In the genomic region with DNA sequence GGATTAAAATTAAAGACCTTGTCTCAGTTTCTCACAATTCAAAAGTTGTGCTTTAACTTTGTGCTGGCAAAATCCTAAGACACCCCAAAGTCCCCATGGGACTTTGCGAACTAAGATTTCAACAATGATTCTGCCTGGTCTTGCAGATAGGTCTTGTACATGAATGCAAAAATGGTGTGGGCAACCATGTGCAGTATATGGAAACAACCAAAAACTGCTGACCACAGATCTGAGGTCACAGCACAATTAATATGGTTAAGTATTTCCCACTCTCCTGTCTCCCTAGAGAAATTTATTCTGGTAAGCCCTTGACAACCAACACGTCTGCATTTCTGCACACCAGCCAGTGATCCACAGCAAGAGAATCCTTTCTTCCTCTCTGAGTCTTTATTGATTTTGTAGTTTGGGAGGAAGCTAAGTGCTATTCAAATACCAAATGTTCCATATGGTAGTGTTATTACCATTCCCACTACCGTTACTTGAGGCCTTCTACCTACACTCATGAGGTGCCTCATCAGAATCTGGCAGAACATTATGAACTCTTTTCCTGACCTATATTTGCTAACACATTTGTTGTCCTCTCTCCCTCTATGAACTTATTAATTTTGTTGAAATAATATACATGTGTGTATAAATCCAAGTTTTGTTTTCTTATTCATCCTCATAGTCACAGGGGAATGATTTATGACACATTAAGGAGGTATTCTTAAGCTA, we compare ENCODE assay signal across 3 cellular contexts.
A peak's percentile ranks its signal among the peaks of the same experiment; 100 is the strongest.
TF ChIP-seq lines count a peak whose summit lies in the region.

No MANE protein-coding gene starts in this region.

TF ChIP-seq in liver, 16 proteins besides CTCF, POLR2A, EP300 and RAD21:
- TF ChIP-seq JUND (IDR thresholded peaks at IDR 0.05), result no peak
- no peak for TF ChIP-seq NR2F2 (IDR thresholded peaks at IDR 0.05)

TF ChIP-seq in HepG2, 621 proteins besides CTCF, POLR2A, EP300 and RAD21:
- TF ChIP-seq ZFP36 (IDR thresholded peaks at IDR 0.05; ENCODE audit: borderline replicate concordance, low read depth, low read length, partially characterized antibody) (no peak), STAT5B (CRISPR knock-in tag; IDR thresholded peaks at IDR 0.05) (no peak), ZFP37 (CRISPR knock-in tag; IDR thresholded peaks at IDR 0.05; ENCODE audit: borderline replicate concordance) (no peak), FOXK2 (IDR thresholded peaks at IDR 0.05) (no peak), TGIF2 (CRISPR knock-in tag; IDR thresholded peaks at IDR 0.05) (no peak), HCFC1 (IDR thresholded peaks at IDR 0.05; ENCODE audit: low read depth, low read length) (no peak), AHR (CRISPR knock-in tag; IDR thresholded peaks at IDR 0.05) (no peak), NFYC (CRISPR knock-in tag; IDR thresholded peaks at IDR 0.05) (no peak), GATAD1 (CRISPR knock-in tag; IDR thresholded peaks at IDR 0.05) (no peak), NBN (conservative IDR thresholded peaks at IDR 0.05) (no peak), GLI4 (CRISPR knock-in tag; IDR thresholded peaks at IDR 0.05; ENCODE audit: borderline replicate concordance) (no peak), PHF20 (CRISPR knock-in tag; IDR thresholded peaks at IDR 0.05) (no peak), NR2F1 (CRISPR knock-in tag; IDR thresholded peaks at IDR 0.05) (no peak), SYNCRIP (IDR thresholded peaks at IDR 0.05; ENCODE audit: insufficient read depth, low read depth, low read length) (no peak)

TF ChIP-seq in GM12878, 131 proteins besides CTCF, POLR2A, EP300 and RAD21:
- no peak for TF ChIP-seq ASH2L (IDR thresholded peaks at IDR 0.05; ENCODE audit: borderline replicate concordance, low read depth)
- no peak for TF ChIP-seq TCF12 (IDR thresholded peaks at IDR 0.05; ENCODE audit: low read depth, low read length)
- TF ChIP-seq TCF7 (IDR thresholded peaks at IDR 0.05; ENCODE audit: borderline replicate concordance), result no peak
- no peak for TF ChIP-seq FOXK2 (IDR thresholded peaks at IDR 0.05)
- no peak for TF ChIP-seq KLF5 (IDR thresholded peaks at IDR 0.05; ENCODE audit: partially characterized antibody)
- TF ChIP-seq, protein P1, sequence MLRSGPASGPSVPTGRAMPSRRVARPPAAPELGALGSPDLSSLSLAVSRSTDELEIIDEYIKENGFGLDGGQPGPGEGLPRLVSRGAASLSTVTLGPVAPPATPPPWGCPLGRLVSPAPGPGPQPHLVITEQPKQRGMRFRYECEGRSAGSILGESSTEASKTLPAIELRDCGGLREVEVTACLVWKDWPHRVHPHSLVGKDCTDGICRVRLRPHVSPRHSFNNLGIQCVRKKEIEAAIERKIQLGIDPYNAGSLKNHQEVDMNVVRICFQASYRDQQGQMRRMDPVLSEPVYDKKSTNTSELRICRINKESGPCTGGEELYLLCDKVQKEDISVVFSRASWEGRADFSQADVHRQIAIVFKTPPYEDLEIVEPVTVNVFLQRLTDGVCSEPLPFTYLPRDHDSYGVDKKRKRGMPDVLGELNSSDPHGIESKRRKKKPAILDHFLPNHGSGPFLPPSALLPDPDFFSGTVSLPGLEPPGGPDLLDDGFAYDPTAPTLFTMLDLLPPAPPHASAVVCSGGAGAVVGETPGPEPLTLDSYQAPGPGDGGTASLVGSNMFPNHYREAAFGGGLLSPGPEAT (IDR thresholded peaks at IDR 0.05; ENCODE audit: low read depth), result no peak
- TF ChIP-seq, protein P2, sequence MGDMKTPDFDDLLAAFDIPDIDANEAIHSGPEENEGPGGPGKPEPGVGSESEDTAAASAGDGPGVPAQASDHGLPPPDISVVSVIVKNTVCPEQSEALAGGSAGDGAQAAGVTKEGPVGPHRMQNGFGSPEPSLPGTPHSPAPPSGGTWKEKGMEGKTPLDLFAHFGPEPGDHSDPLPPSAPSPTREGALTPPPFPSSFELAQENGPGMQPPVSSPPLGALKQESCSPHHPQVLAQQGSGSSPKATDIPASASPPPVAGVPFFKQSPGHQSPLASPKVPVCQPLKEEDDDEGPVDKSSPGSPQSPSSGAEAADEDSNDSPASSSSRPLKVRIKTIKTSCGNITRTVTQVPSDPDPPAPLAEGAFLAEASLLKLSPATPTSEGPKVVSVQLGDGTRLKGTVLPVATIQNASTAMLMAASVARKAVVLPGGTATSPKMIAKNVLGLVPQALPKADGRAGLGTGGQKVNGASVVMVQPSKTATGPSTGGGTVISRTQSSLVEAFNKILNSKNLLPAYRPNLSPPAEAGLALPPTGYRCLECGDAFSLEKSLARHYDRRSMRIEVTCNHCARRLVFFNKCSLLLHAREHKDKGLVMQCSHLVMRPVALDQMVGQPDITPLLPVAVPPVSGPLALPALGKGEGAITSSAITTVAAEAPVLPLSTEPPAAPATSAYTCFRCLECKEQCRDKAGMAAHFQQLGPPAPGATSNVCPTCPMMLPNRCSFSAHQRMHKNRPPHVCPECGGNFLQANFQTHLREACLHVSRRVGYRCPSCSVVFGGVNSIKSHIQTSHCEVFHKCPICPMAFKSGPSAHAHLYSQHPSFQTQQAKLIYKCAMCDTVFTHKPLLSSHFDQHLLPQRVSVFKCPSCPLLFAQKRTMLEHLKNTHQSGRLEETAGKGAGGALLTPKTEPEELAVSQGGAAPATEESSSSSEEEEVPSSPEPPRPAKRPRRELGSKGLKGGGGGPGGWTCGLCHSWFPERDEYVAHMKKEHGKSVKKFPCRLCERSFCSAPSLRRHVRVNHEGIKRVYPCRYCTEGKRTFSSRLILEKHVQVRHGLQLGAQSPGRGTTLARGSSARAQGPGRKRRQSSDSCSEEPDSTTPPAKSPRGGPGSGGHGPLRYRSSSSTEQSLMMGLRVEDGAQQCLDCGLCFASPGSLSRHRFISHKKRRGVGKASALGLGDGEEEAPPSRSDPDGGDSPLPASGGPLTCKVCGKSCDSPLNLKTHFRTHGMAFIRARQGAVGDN (IDR thresholded peaks at IDR 0.05), result peak; percentile 15; the same call in 1 of the 2 replicates
- TF ChIP-seq RCOR1 (conservative IDR thresholded peaks at IDR 0.05; ENCODE audit: low read depth, low read length), result no peak
- TF ChIP-seq MXI1 (IDR thresholded peaks at IDR 0.05; ENCODE audit: low read depth, low read length), result no peak
- TF ChIP-seq EED (IDR thresholded peaks at IDR 0.05; ENCODE audit: low read depth), result no peak
- peak; percentile 40 for TF ChIP-seq MEF2B (IDR thresholded peaks at IDR 0.05; ENCODE audit: partially characterized antibody, poor library complexity, severe bottlenecking)
- TF ChIP-seq ATF7 (IDR thresholded peaks at IDR 0.05; ENCODE audit: low read depth), result no peak
- no peak for TF ChIP-seq TARDBP (IDR thresholded peaks at IDR 0.05; ENCODE audit: borderline replicate concordance)
- no peak for TF ChIP-seq SMAD5 (IDR thresholded peaks at IDR 0.05; ENCODE audit: low read depth)
- TF ChIP-seq, protein P3, sequence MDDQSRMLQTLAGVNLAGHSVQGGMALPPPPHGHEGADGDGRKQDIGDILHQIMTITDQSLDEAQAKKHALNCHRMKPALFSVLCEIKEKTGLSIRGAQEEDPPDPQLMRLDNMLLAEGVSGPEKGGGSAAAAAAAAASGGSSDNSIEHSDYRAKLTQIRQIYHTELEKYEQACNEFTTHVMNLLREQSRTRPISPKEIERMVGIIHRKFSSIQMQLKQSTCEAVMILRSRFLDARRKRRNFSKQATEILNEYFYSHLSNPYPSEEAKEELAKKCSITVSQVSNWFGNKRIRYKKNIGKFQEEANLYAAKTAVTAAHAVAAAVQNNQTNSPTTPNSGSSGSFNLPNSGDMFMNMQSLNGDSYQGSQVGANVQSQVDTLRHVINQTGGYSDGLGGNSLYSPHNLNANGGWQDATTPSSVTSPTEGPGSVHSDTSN (IDR thresholded peaks at IDR 0.05; ENCODE audit: insufficient replicate concordance, low read depth, low read length), result no peak
